1 cellular context compared by ENCODE assay signal in genomic region chr7:158539711-158540146, GRCh38.
TF ChIP-seq lines count a peak whose summit lies in the region.

No MANE protein-coding gene starts in this region.

TF ChIP-seq in H1, 55 proteins besides CTCF, POLR2A, EP300 and RAD21:
- no peak for TF ChIP-seq JUND (IDR thresholded peaks at IDR 0.05; ENCODE audit: low read length)
- no peak for TF ChIP-seq KDM5A (IDR thresholded peaks at IDR 0.05; ENCODE audit: low read length)
- no peak for TF ChIP-seq JUN (IDR thresholded peaks at IDR 0.05; ENCODE audit: low read depth, low read length)
- TF ChIP-seq ZNF274 (IDR thresholded peaks at IDR 0.05; ENCODE audit: borderline replicate concordance, extremely low read depth, low read length), result no peak
- TF ChIP-seq NANOG (IDR thresholded peaks at IDR 0.05; ENCODE audit: insufficient read depth, low read depth, low read length, poor library complexity, severe bottlenecking), result no peak
- no peak for TF ChIP-seq BACH1 (IDR thresholded peaks at IDR 0.05; ENCODE audit: low read length)
- TF ChIP-seq MAFK (IDR thresholded peaks at IDR 0.05; ENCODE audit: low read depth, low read length), result no peak
- no peak for TF ChIP-seq FOSL1 (IDR thresholded peaks at IDR 0.05; ENCODE audit: insufficient read depth, low read depth, low read length)
- no peak for TF ChIP-seq SAP30 (IDR thresholded peaks at IDR 0.05; ENCODE audit: insufficient read depth, insufficient replicate concordance, low read length)
- no peak for TF ChIP-seq SIN3A (conservative IDR thresholded peaks at IDR 0.05 in 1 of 2, IDR thresholded peaks at IDR 0.05 in 1 of 2; ENCODE audit: low read depth in 1 of 2, low read length in 2 of 2)
- TF ChIP-seq TCF12 (IDR thresholded peaks at IDR 0.05; ENCODE audit: low read depth, low read length), result no peak
- TF ChIP-seq USF2 (IDR thresholded peaks at IDR 0.05; ENCODE audit: low read length), result no peak
- no peak for TF ChIP-seq BRCA1 (IDR thresholded peaks at IDR 0.05; ENCODE audit: low read depth, low read length)
- no peak for TF ChIP-seq SRF (IDR thresholded peaks at IDR 0.05; ENCODE audit: low read depth, low read length)
- no peak for TF ChIP-seq GTF2F1 (IDR thresholded peaks at IDR 0.05; ENCODE audit: borderline replicate concordance, low read depth, low read length)
- TF ChIP-seq POU5F1 (IDR thresholded peaks at IDR 0.05; ENCODE audit: low read depth, low read length), result no peak
- no peak for TF ChIP-seq HDAC6 (IDR thresholded peaks at IDR 0.05; ENCODE audit: low read depth, low read length)
- no peak for TF ChIP-seq KDM4A (IDR thresholded peaks at IDR 0.05; ENCODE audit: low read depth, low read length, severe bottlenecking)
- no peak for TF ChIP-seq NRF1 (IDR thresholded peaks at IDR 0.05; ENCODE audit: low read depth, low read length)
